1 cellular context compared by ENCODE assay signal in the genomic region with DNA sequence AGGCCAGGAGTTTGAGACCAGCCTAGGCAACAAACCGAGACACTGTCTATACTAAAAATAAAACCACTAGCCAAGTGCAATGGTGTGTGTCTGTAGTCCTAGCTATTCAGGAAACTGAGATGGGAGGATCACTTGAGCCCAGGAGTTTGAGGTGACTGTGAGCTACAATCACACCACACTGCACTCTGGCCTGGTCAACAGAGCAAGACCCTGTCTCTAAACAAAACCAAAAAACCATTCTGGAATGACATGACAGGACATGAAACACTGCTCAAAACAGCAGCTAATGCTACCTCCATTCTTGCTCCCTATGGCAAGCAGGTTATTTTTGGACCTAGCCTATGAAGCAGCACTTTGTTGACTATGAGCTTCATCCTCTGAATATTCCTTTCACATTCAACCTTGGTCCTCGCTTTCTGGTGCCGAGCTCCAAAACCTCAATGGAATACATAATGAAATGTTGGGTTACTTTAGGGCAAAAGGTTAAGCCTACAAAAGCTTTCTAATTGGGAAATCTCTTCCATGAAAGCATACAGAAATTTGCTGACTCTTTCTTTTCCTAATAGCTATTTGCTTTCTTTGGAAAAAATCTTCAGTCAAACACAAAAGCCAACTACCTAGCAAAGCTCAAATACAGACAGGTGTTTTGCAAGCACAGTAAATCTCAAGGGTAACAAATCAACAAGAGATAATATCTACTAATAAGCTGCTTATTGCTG.
TF ChIP-seq lines count a peak whose summit lies in the region.

No MANE protein-coding gene starts in this region.

TF ChIP-seq in HepG2, 621 proteins besides CTCF, POLR2A, EP300 and RAD21 (continues in another document):
- peak; percentile 92 for TF ChIP-seq NCOA2 (CRISPR knock-in tag; IDR thresholded peaks at IDR 0.05)
- TF ChIP-seq, protein P1, sequence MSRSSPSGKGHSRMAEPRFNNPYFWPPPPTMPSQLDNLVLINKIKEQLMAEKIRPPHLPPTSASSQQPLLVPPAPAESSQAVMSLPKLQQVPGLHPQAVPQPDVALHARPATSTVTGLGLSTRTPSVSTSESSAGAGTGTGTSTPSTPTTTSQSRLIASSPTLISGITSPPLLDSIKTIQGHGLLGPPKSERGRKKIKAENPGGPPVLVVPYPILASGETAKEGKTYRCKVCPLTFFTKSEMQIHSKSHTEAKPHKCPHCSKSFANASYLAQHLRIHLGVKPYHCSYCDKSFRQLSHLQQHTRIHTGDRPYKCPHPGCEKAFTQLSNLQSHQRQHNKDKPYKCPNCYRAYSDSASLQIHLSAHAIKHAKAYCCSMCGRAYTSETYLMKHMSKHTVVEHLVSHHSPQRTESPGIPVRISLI (CRISPR knock-in tag; IDR thresholded peaks at IDR 0.05; ENCODE audit: borderline replicate concordance) = peak; percentile 85
- TF ChIP-seq, protein P2, sequence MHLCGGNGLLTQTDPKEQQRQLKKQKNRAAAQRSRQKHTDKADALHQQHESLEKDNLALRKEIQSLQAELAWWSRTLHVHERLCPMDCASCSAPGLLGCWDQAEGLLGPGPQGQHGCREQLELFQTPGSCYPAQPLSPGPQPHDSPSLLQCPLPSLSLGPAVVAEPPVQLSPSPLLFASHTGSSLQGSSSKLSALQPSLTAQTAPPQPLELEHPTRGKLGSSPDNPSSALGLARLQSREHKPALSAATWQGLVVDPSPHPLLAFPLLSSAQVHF (CRISPR knock-in tag; IDR thresholded peaks at IDR 0.05) = no peak
- TF ChIP-seq, protein P3, sequence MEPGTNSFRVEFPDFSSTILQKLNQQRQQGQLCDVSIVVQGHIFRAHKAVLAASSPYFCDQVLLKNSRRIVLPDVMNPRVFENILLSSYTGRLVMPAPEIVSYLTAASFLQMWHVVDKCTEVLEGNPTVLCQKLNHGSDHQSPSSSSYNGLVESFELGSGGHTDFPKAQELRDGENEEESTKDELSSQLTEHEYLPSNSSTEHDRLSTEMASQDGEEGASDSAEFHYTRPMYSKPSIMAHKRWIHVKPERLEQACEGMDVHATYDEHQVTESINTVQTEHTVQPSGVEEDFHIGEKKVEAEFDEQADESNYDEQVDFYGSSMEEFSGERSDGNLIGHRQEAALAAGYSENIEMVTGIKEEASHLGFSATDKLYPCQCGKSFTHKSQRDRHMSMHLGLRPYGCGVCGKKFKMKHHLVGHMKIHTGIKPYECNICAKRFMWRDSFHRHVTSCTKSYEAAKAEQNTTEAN (CRISPR knock-in tag; conservative IDR thresholded peaks at IDR 0.05) = no peak; the same call in 1 of the 2 replicates
- 0 out of 2 replicates have a peak, but pooled peaks have one; percentile 27 for TF ChIP-seq ZNF264 (CRISPR knock-in tag; IDR thresholded peaks at IDR 0.05)
- TF ChIP-seq HDAC1 (CRISPR knock-in tag; IDR thresholded peaks at IDR 0.05) = peak; percentile 80
- no peak for TF ChIP-seq FOXA1 (IDR thresholded peaks at IDR 0.05)
- peak; percentile 51; the same call in 1 of the 2 replicates for TF ChIP-seq FOXA1 (CRISPR knock-in tag; IDR thresholded peaks at IDR 0.05)
- peak; percentile 95 for TF ChIP-seq FOXJ3 (CRISPR knock-in tag; IDR thresholded peaks at IDR 0.05; ENCODE audit: borderline replicate concordance)
- peak; percentile 27; the same call in 1 of the 2 replicates for TF ChIP-seq ZNF816 (CRISPR knock-in tag; IDR thresholded peaks at IDR 0.05; ENCODE audit: borderline replicate concordance)
- TF ChIP-seq HOXA3 (CRISPR knock-in tag; IDR thresholded peaks at IDR 0.05) = peak; percentile 43; the same call in 1 of the 2 replicates
- TF ChIP-seq XBP1 (CRISPR knock-in tag; IDR thresholded peaks at IDR 0.05) = no peak
- peak; percentile 30; the same call in 1 of the 2 replicates for TF ChIP-seq ELF3 (CRISPR knock-in tag; IDR thresholded peaks at IDR 0.05)
- TF ChIP-seq, protein P4, sequence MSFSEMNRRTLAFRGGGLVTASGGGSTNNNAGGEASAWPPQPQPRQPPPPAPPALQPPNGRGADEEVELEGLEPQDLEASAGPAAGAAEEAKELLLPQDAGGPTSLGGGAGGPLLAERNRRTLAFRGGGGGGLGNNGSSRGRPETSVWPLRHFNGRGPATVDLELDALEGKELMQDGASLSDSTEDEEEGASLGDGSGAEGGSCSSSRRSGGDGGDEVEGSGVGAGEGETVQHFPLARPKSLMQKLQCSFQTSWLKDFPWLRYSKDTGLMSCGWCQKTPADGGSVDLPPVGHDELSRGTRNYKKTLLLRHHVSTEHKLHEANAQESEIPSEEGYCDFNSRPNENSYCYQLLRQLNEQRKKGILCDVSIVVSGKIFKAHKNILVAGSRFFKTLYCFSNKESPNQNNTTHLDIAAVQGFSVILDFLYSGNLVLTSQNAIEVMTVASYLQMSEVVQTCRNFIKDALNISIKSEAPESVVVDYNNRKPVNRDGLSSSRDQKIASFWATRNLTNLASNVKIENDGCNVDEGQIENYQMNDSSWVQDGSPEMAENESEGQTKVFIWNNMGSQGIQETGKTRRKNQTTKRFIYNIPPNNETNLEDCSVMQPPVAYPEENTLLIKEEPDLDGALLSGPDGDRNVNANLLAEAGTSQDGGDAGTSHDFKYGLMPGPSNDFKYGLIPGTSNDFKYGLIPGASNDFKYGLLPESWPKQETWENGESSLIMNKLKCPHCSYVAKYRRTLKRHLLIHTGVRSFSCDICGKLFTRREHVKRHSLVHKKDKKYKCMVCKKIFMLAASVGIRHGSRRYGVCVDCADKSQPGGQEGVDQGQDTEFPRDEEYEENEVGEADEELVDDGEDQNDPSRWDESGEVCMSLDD (CRISPR knock-in tag; IDR thresholded peaks at IDR 0.05; ENCODE audit: borderline replicate concordance) = no peak
- TF ChIP-seq, protein P5, sequence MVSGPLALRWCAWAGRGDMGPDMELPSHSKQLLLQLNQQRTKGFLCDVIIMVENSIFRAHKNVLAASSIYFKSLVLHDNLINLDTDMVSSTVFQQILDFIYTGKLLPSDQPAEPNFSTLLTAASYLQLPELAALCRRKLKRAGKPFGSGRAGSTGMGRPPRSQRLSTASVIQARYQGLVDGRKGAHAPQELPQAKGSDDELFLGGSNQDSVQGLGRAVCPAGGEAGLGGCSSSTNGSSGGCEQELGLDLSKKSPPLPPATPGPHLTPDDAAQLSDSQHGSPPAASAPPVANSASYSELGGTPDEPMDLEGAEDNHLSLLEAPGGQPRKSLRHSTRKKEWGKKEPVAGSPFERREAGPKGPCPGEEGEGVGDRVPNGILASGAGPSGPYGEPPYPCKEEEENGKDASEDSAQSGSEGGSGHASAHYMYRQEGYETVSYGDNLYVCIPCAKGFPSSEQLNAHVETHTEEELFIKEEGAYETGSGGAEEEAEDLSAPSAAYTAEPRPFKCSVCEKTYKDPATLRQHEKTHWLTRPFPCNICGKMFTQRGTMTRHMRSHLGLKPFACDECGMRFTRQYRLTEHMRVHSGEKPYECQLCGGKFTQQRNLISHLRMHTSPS (CRISPR knock-in tag; IDR thresholded peaks at IDR 0.05; ENCODE audit: low read depth) = no peak
- peak; percentile 68 for TF ChIP-seq RCOR2 (CRISPR knock-in tag; IDR thresholded peaks at IDR 0.05)
- TF ChIP-seq, protein P6, sequence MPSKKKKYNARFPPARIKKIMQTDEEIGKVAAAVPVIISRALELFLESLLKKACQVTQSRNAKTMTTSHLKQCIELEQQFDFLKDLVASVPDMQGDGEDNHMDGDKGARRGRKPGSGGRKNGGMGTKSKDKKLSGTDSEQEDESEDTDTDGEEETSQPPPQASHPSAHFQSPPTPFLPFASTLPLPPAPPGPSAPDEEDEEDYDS (CRISPR knock-in tag; IDR thresholded peaks at IDR 0.05) = no peak
- 0 out of 2 replicates have a peak, but pooled peaks have one; percentile 31 for TF ChIP-seq SP5 (CRISPR knock-in tag; IDR thresholded peaks at IDR 0.05; ENCODE audit: borderline replicate concordance, low read depth)
- no peak for TF ChIP-seq TOE1 (CRISPR knock-in tag; IDR thresholded peaks at IDR 0.05)
- TF ChIP-seq RARA (CRISPR knock-in tag; IDR thresholded peaks at IDR 0.05) = peak; percentile 93
- TF ChIP-seq, protein P7, sequence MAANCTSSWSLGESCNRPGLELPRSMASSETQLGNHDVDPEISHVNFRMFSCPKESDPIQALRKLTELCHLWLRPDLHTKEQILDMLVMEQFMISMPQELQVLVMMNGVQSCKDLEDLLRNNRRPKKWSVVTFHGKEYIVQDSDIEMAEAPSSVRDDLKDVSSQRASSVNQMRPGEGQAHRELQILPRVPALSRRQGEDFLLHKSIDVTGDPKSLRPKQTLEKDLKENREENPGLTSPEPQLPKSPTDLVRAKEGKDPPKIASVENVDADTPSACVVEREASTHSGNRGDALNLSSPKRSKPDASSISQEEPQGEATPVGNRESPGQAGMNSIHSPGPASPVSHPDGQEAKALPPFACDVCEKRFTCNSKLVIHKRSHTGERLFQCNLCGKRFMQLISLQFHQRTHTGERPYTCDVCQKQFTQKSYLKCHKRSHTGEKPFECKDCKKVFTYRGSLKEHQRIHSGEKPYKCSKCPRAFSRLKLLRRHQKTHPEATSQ (CRISPR knock-in tag; IDR thresholded peaks at IDR 0.05; ENCODE audit: borderline replicate concordance) = 0 out of 2 replicates have a peak, but pooled peaks have one; percentile 12
- TF ChIP-seq REL (CRISPR knock-in tag; conservative IDR thresholded peaks at IDR 0.05) = no peak
- no peak for TF ChIP-seq HNRNPH1 (optimal IDR thresholded peaks at IDR 0.05; ENCODE audit: low read depth, low read length)
- peak; percentile 97 for TF ChIP-seq ZNF564 (CRISPR knock-in tag; IDR thresholded peaks at IDR 0.05)
- TF ChIP-seq SIX4 (CRISPR knock-in tag; IDR thresholded peaks at IDR 0.05) = peak; percentile 39; the same call in 1 of the 2 replicates
- TF ChIP-seq, protein P8, sequence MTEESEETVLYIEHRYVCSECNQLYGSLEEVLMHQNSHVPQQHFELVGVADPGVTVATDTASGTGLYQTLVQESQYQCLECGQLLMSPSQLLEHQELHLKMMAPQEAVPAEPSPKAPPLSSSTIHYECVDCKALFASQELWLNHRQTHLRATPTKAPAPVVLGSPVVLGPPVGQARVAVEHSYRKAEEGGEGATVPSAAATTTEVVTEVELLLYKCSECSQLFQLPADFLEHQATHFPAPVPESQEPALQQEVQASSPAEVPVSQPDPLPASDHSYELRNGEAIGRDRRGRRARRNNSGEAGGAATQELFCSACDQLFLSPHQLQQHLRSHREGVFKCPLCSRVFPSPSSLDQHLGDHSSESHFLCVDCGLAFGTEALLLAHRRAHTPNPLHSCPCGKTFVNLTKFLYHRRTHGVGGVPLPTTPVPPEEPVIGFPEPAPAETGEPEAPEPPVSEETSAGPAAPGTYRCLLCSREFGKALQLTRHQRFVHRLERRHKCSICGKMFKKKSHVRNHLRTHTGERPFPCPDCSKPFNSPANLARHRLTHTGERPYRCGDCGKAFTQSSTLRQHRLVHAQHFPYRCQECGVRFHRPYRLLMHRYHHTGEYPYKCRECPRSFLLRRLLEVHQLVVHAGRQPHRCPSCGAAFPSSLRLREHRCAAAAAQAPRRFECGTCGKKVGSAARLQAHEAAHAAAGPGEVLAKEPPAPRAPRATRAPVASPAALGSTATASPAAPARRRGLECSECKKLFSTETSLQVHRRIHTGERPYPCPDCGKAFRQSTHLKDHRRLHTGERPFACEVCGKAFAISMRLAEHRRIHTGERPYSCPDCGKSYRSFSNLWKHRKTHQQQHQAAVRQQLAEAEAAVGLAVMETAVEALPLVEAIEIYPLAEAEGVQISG (CRISPR knock-in tag; IDR thresholded peaks at IDR 0.05) = peak; percentile 44; the same call in 1 of the 2 replicates
- TF ChIP-seq, protein P9, sequence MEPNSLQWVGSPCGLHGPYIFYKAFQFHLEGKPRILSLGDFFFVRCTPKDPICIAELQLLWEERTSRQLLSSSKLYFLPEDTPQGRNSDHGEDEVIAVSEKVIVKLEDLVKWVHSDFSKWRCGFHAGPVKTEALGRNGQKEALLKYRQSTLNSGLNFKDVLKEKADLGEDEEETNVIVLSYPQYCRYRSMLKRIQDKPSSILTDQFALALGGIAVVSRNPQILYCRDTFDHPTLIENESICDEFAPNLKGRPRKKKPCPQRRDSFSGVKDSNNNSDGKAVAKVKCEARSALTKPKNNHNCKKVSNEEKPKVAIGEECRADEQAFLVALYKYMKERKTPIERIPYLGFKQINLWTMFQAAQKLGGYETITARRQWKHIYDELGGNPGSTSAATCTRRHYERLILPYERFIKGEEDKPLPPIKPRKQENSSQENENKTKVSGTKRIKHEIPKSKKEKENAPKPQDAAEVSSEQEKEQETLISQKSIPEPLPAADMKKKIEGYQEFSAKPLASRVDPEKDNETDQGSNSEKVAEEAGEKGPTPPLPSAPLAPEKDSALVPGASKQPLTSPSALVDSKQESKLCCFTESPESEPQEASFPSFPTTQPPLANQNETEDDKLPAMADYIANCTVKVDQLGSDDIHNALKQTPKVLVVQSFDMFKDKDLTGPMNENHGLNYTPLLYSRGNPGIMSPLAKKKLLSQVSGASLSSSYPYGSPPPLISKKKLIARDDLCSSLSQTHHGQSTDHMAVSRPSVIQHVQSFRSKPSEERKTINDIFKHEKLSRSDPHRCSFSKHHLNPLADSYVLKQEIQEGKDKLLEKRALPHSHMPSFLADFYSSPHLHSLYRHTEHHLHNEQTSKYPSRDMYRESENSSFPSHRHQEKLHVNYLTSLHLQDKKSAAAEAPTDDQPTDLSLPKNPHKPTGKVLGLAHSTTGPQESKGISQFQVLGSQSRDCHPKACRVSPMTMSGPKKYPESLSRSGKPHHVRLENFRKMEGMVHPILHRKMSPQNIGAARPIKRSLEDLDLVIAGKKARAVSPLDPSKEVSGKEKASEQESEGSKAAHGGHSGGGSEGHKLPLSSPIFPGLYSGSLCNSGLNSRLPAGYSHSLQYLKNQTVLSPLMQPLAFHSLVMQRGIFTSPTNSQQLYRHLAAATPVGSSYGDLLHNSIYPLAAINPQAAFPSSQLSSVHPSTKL (CRISPR knock-in tag; IDR thresholded peaks at IDR 0.05) = peak; percentile 96
- TF ChIP-seq POGZ (CRISPR knock-in tag; IDR thresholded peaks at IDR 0.05) = 0 out of 2 replicates have a peak, but pooled peaks have one; percentile 27
- no peak for TF ChIP-seq ZNF772 (CRISPR knock-in tag; IDR thresholded peaks at IDR 0.05)
- TF ChIP-seq CBFB (CRISPR knock-in tag; IDR thresholded peaks at IDR 0.05) = peak; percentile 39; the same call in 1 of the 2 replicates
- TF ChIP-seq, protein P10, sequence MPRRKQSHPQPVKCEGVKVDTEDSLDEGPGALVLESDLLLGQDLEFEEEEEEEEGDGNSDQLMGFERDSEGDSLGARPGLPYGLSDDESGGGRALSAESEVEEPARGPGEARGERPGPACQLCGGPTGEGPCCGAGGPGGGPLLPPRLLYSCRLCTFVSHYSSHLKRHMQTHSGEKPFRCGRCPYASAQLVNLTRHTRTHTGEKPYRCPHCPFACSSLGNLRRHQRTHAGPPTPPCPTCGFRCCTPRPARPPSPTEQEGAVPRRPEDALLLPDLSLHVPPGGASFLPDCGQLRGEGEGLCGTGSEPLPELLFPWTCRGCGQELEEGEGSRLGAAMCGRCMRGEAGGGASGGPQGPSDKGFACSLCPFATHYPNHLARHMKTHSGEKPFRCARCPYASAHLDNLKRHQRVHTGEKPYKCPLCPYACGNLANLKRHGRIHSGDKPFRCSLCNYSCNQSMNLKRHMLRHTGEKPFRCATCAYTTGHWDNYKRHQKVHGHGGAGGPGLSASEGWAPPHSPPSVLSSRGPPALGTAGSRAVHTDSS (CRISPR knock-in tag; conservative IDR thresholded peaks at IDR 0.05) = no peak
- peak; percentile 82 for TF ChIP-seq PHF21A (CRISPR knock-in tag; IDR thresholded peaks at IDR 0.05)
- peak; percentile 51; the same call in 1 of the 2 replicates for TF ChIP-seq KMT2B (CRISPR knock-in tag; IDR thresholded peaks at IDR 0.05)
- TF ChIP-seq ZNF331 (CRISPR knock-in tag; IDR thresholded peaks at IDR 0.05) = peak; percentile 47
- TF ChIP-seq, protein P11, sequence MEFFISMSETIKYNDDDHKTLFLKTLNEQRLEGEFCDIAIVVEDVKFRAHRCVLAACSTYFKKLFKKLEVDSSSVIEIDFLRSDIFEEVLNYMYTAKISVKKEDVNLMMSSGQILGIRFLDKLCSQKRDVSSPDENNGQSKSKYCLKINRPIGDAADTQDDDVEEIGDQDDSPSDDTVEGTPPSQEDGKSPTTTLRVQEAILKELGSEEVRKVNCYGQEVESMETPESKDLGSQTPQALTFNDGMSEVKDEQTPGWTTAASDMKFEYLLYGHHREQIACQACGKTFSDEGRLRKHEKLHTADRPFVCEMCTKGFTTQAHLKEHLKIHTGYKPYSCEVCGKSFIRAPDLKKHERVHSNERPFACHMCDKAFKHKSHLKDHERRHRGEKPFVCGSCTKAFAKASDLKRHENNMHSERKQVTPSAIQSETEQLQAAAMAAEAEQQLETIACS (CRISPR knock-in tag; IDR thresholded peaks at IDR 0.05) = no peak
- no peak for TF ChIP-seq ZNF343 (CRISPR knock-in tag; IDR thresholded peaks at IDR 0.05)
